Comparison of ENCODE assay signal across 1 cellular context in genomic region chr7:44574286-44574872, GRCh38.
TF ChIP-seq lines count a peak whose summit lies in the region.

No MANE protein-coding gene starts in this region.

TF ChIP-seq in HepG2, 621 proteins besides CTCF, POLR2A, EP300 and RAD21 (continued from another document):
- TF ChIP-seq PAXIP1 (CRISPR knock-in tag; conservative IDR thresholded peaks at IDR 0.05) (no peak), REPIN1 (CRISPR knock-in tag; IDR thresholded peaks at IDR 0.05; ENCODE audit: borderline replicate concordance, low read depth) (0 out of 2 replicates have a peak, but pooled peaks have one; percentile 6), MYPOP (CRISPR knock-in tag; IDR thresholded peaks at IDR 0.05) (no peak), ARID4A (CRISPR knock-in tag; IDR thresholded peaks at IDR 0.05; ENCODE audit: borderline replicate concordance) (no peak), ZNF790 (CRISPR knock-in tag; IDR thresholded peaks at IDR 0.05; ENCODE audit: borderline replicate concordance) (no peak), FOXO4 (CRISPR knock-in tag; conservative IDR thresholded peaks at IDR 0.05) (0 out of 2 replicates have a peak, but pooled peaks have one; percentile 16)
